ENCODE assay signal across 8 cellular contexts in genomic region chr19:14494910-14495677, GRCh38. TPM values are rescaled to one million over a fixed set of nuclear protein-coding genes. Genes with fewer than 3 reads are reported as not detected.
A peak's percentile ranks its signal among the peaks of the same experiment; 100 is the strongest.
DNase-seq lines count a peak whose midpoint lies in the region; TF ChIP-seq lines count a peak whose summit lies in the region.

No MANE protein-coding gene starts in this region.

- no peak for TF ChIP-seq CTCF in colonic mucosa (IDR thresholded peaks at IDR 0.05)

- intact Hi-C loops in colonic mucosa (cut with DNase I): no loop called here

- peaks cover 5% of the 10 kb centered on the region; the same call in 1 of the 2 replicates for H3K4me1 ChIP-seq in HUES64 (ENCODE audit: insufficient read depth, low read length)
- peaks cover 20% of the 10 kb centered on the region for H3K4me1 ChIP-seq in colonic mucosa
- H3K4me1 ChIP-seq in muscle layer of duodenum (ENCODE audit: control insufficient read depth in 1 of 2, insufficient read depth in 2 of 2, low read length in 2 of 2): peaks cover 5 to 29% of the 10 kb centered on the region in 2 donors

- H3K27ac ChIP-seq in HUES64 (ENCODE audit: low read depth, low read length): no peak overlapping the region
- peak overlapping the region; percentile 95 for H3K27ac ChIP-seq in colonic mucosa
- H3K27ac ChIP-seq in muscle layer of duodenum (ENCODE audit: low read length): no peak overlapping the region

- WGBS in HUES64: 48% methylated on average over 14 of the region's 14 CpGs

- H3K36me3 ChIP-seq in HUES64 (ENCODE audit: insufficient read depth, low read length) (peaks cover 12% of the 10 kb centered on the region), colonic mucosa (no peaks in the 10 kb centered on the region), muscle layer of duodenum (ENCODE audit: control insufficient read depth in 1 of 2, insufficient read depth in 2 of 2, low read length in 2 of 2) (peaks cover 0 to 1% of the 10 kb centered on the region in 2 donors)

- no peaks in the 10 kb centered on the region for H3K27me3 ChIP-seq in HUES64 (ENCODE audit: insufficient read depth, low read length)
- no peaks in the 10 kb centered on the region for H3K27me3 ChIP-seq in colonic mucosa
- H3K27me3 ChIP-seq in muscle layer of duodenum (ENCODE audit: low read depth, low read length): no peaks in the 10 kb centered on the region

- H3K4me3 ChIP-seq in HUES64 (ENCODE audit: low read length): peak overlapping the region; percentile 74
- H3K4me3 ChIP-seq in colonic mucosa: peak overlapping the region; percentile 65
- peak overlapping the region; percentile 77 to 79 for H3K4me3 ChIP-seq in muscle layer of duodenum (ENCODE audit: low read depth in 1 of 2, low read length in 2 of 2)

- H3K9me3 ChIP-seq in HUES64 (ENCODE audit: insufficient read depth, low read depth, low read length) (no peaks in the 10 kb centered on the region), colonic mucosa (no peaks in the 10 kb centered on the region), muscle layer of duodenum (ENCODE audit: control insufficient read depth in 1 of 2, low read length in 2 of 2) (no peaks in the 10 kb centered on the region)

- H3K9ac ChIP-seq in HUES64 (ENCODE audit: low read depth, low read length): peak overlapping the region; percentile 56
- H3K9ac ChIP-seq in colonic mucosa (ENCODE audit: low read depth in 2 of 2, low read length in 2 of 2): peak overlapping the region; percentile 57 to 97

- DNase-seq in AG08396 (ENCODE audit: low spot score) (peak; percentile 35), colonic mucosa (peak; percentile 70), GOT3 (lab: John Stamatoyannopoulos, UW) (no peak), nucleus accumbens (lab: John Stamatoyannopoulos, UW) (no peak), OCI-M1 (lab: John Stamatoyannopoulos, UW) (no peak), NCI-H2029 (lab: John Stamatoyannopoulos, UW) (no peak)

RNA-seq across cellular contexts. Expression of gene GIPC1, which starts 0.8 kb away (rescaled TPM):
- 48.3 TPM for polyA plus RNA-seq in HUES64 (2013, experiment 1 of 2)
- 46.0 TPM for polyA plus RNA-seq in HUES64 (2013, experiment 2 of 2)
- total RNA-seq in colonic mucosa: 100 to 1,000 TPM; 281 to 404 TPM

RNA-seq across cellular contexts. Expression of gene PTGER1, which starts 19.9 kb away (rescaled TPM):
- polyA plus RNA-seq in HUES64 (2013, experiment 1 of 2): 0.30 TPM
- not detected for polyA plus RNA-seq in HUES64 (2013, experiment 2 of 2)
- total RNA-seq in colonic mucosa: under 1 TPM; 0.35 to 0.72 TPM

RNA-seq across cellular contexts. Expression of gene DNAJB1, which starts 23.1 kb away (rescaled TPM):
- polyA plus RNA-seq in HUES64 (2013, experiment 1 of 2): 51.3 TPM
- 46.2 TPM for polyA plus RNA-seq in HUES64 (2013, experiment 2 of 2)
- total RNA-seq in colonic mucosa: 100 to 1,000 TPM; 127 to 148 TPM

RNA-seq across cellular contexts. Expression of gene TECR, which starts 34.3 kb away (rescaled TPM):
- 87.7 TPM for polyA plus RNA-seq in HUES64 (2013, experiment 1 of 2)
- 95.2 TPM for polyA plus RNA-seq in HUES64 (2013, experiment 2 of 2)
- total RNA-seq in colonic mucosa: 100 to 1,000 TPM; 136 to 201 TPM

Comparison
In these comparisons a context has a peak if more than half of its experiments do, and no peak if none do; other contexts are left out.
1. DNase-seq: peak in AG08396 (single experiment) and colonic mucosa (single experiment); none in GOT3 (single experiment), nucleus accumbens (0 of 56), OCI-M1 (single experiment) and NCI-H2029 (single experiment).
2. Peak in every context shown above with its lines, with median percentiles within 50 percentile points of each other: H3K4me3 ChIP-seq.